8 cellular contexts compared by ENCODE assay signal in genomic region chr12:38316391-38317129, GRCh38. TPM values are rescaled to one million over a fixed set of nuclear protein-coding genes. Genes with fewer than 3 reads are reported as not detected.
A peak's percentile ranks its signal among the peaks of the same experiment; 100 is the strongest.
DNase-seq lines count a peak whose midpoint lies in the region; ATAC-seq and TF ChIP-seq lines count a peak whose summit lies in the region.

Gene ALG10B, plus strand, starts transcription at chr12:38316774. Its CDS starts 120 bp downstream, at chr12:38316894.

- ATAC-seq in GM19468 (IDR thresholded peaks at IDR 0.05; ENCODE audit: extremely low read depth, unreplicated experiment), result peak; percentile 100

- H3K27me3 Mint-ChIP-seq in endodermal cell (ENCODE audit: insufficient read depth), result no peaks in the 10 kb centered on the region
- no peaks in the 10 kb centered on the region for H3K27me3 Mint-ChIP-seq in mesothelial cell of epicardium (ENCODE audit: low read depth)

- H3K4me1 ChIP-seq in NT2/D1 (ENCODE audit: insufficient read depth, insufficient read length) (no peaks in the 10 kb centered on the region), endodermal cell (ENCODE audit: control insufficient read depth, insufficient read depth, low read length) (peaks cover 3% of the 10 kb centered on the region)

- peaks cover 2% of the 10 kb centered on the region for H3K36me3 Mint-ChIP-seq in endodermal cell (ENCODE audit: low read depth)
- peaks cover 1% of the 10 kb centered on the region for H3K36me3 Mint-ChIP-seq in mesothelial cell of epicardium

- H3K4me1 Mint-ChIP-seq in endodermal cell (peaks cover 4% of the 10 kb centered on the region), mesothelial cell of epicardium (peaks cover 20% of the 10 kb centered on the region)

- H3K36me3 ChIP-seq in NT2/D1 (ENCODE audit: insufficient read depth, insufficient read length, low read length) (peaks cover 14% of the 10 kb centered on the region), endodermal cell (ENCODE audit: control insufficient read depth, insufficient read depth, low read length) (no peaks in the 10 kb centered on the region)

- TF ChIP-seq CTCF in endodermal cell (conservative IDR thresholded peaks at IDR 0.05) (peak; percentile 79), mesothelial cell of epicardium (IDR thresholded peaks at IDR 0.05; ENCODE audit: unreplicated experiment) (peak; percentile 69)

- WGBS in endodermal cell (ENCODE audit: insufficient coverage in 1 of 2, insufficient read length in 1 of 2), 2 experiments, result 1% methylated on average over 15 to 42 of the region's 42 CpGs

- H3K4me3 ChIP-seq in NT2/D1 (ENCODE audit: insufficient read length, low read depth), result peak within 1 kb of the TSS; percentile 90
- H3K4me3 ChIP-seq in endodermal cell (ENCODE audit: low read length), result peak within 1 kb of the TSS; percentile 91

- DNase-seq in COLO668 (lab: John Stamatoyannopoulos, UW; ENCODE audit: unreplicated experiment), result peak; percentile 75
- peak; percentile 90 for DNase-seq in HS-5 (ENCODE audit: low read depth)
- peak; percentile 93 for DNase-seq in NT2/D1 (ENCODE audit: low read depth, low spot score)
- peak; percentile 85 for DNase-seq in activated CD8-positive, alpha-beta memory T cell treated with anti-CD3 and anti-CD28 coated beads, Interleukin-2, amount 50 U/mL, for 1 hour (ENCODE audit: extremely low read depth)
- DNase-seq in endodermal cell, result peak; percentile 99
- peak; percentile 82 to 95 for DNase-seq in mesothelial cell of epicardium (ENCODE audit: low spot score in 2 of 2, unreplicated experiment in 2 of 2)
- DNase-seq in stimulated activated CD8-positive, alpha-beta memory T cell treated with anti-CD3 and anti-CD28 coated beads, Interleukin-15, amount 100 ng/mL, for 48 hours (ENCODE audit: low read depth in 2 of 2), result peak; percentile 83 to 85

- peaks cover 12% of the 10 kb centered on the region for H3K9me3 Mint-ChIP-seq in endodermal cell
- no peaks in the 10 kb centered on the region for H3K9me3 Mint-ChIP-seq in mesothelial cell of epicardium

- no peaks in the 10 kb centered on the region for H3K27me3 ChIP-seq in NT2/D1 (ENCODE audit: insufficient read depth, insufficient read length)
- no peaks in the 10 kb centered on the region for H3K27me3 ChIP-seq in endodermal cell (ENCODE audit: control insufficient read depth, insufficient read depth, low read length, poor library complexity, severe bottlenecking)

- H3K9ac ChIP-seq in NT2/D1 (ENCODE audit: insufficient read length, low read depth) (peak within 1 kb of the TSS; percentile 86), endodermal cell (ENCODE audit: extremely low read depth, low read length, poor library complexity, severe bottlenecking) (peak within 1 kb of the TSS; percentile 71)

- peak within 1 kb of the TSS; percentile 57 for H3K27ac ChIP-seq in endodermal cell (ENCODE audit: low read depth, low read length)

- H3K9me3 ChIP-seq in NT2/D1 (ENCODE audit: insufficient read depth, low read length) (no peaks in the 10 kb centered on the region), endodermal cell (ENCODE audit: control insufficient read depth, low read length) (no peaks in the 10 kb centered on the region)

- H3K4me3 Mint-ChIP-seq in endodermal cell (peak within 1 kb of the TSS; percentile 86), mesothelial cell of epicardium (peak within 1 kb of the TSS; percentile 95)

- peak within 1 kb of the TSS; percentile 90 for H3K27ac Mint-ChIP-seq in endodermal cell
- H3K27ac Mint-ChIP-seq in mesothelial cell of epicardium, result peak within 1 kb of the TSS; percentile 96

RNA-seq across cellular contexts. Expression of gene ALG10B, which starts in this region (rescaled TPM):
- 10 to 100 TPM in 1 of 2 donors, 1 to 10 TPM in 1; 6.3 to 11.6 TPM for total RNA-seq in endodermal cell
- 10.5 TPM for polyA plus RNA-seq in endodermal cell (2013, experiment 1 of 2)
- 9.6 TPM for polyA plus RNA-seq in endodermal cell (2013, experiment 2 of 2)
- total RNA-seq in mesothelial cell of epicardium, result 16.2 to 18.1 TPM (median 17.7 TPM) in 3 replicates

Comparison
In these comparisons a context has a peak if more than half of its experiments do, and no peak if none do; other contexts are left out.
1. Peak in every context shown above with its lines: DNase-seq, ATAC-seq, H3K4me3 ChIP-seq and H3K27ac ChIP-seq.